Comparison of ENCODE assay signal across 12 cellular contexts in the genomic region with DNA sequence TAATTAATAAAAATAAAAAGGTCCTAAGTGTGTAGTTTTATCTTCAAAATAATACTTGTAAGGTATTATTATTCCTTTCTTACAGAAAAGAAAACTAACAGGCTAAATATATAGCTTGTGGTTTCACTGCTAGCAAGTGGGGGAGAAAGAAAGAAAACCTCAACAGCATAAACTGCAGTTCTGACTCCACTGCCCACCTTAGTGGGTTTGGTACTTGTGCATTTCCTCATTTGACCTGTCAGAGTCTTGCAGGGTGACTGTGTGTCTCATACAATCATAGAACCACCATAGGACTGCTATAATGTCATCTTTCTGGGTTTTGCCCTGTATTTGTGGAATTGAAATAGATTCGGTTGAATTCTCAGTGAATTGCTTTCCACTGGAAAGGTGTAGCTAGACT.
DNase-seq lines count a peak whose midpoint lies in the region; ATAC-seq, FAIRE-seq and TF ChIP-seq lines count a peak whose summit lies in the region.
"Had no signal": no experiment of that assay in that cellular context is flagged by ENCODE, and none has a peak within 500 bp of the region (broad histone marks: within the 10 kb centered on the region; RNA-seq: fewer than 3 reads in every experiment).

No MANE protein-coding gene starts in this region.

- FAIRE-seq in GM12892 (lab: Jason Lieb, UNC), result peak; percentile 93

- ATAC-seq in GM19324 (IDR thresholded peaks at IDR 0.05; ENCODE audit: low FRiP score, unreplicated experiment) (peak; percentile 89), HG02623 (IDR thresholded peaks at IDR 0.05; ENCODE audit: unreplicated experiment) (peak; percentile 96), HG03378 (IDR thresholded peaks at IDR 0.05; ENCODE audit: unreplicated experiment) (peak; percentile 99), HG03097 (IDR thresholded peaks at IDR 0.05; ENCODE audit: low FRiP score, unreplicated experiment) (no peak), left colon (no peak)

- intact Hi-C loops in left colon (cut with DNase I, micrococcal nuclease), result no loop called here

- TF ChIP-seq POLR2A in GM12892 (IDR thresholded peaks at IDR 0.05; ENCODE audit: low read depth, low read length) (no peak), erythroblast (IDR thresholded peaks at IDR 0.05; ENCODE audit: low read length) (no peak)

- DNase-seq in GM12892 (ENCODE audit: insufficient read length) (no peak), erythroblast (lab: John Stamatoyannopoulos, UW) (no peak), left colon (no peak), putamen (ENCODE audit: low spot score) (no peak)
- DNase-seq: activated T-cell treated with anti-CD3 and anti-CD28 coated beads, Interleukin-2, amount 50 U/mL, for 1 hour; AML-193; NCI-H146; upper lobe of left lung had no signal

Comparison
In these comparisons a context has a peak if more than half of its experiments do, and no peak if none do; other contexts are left out.
1. ATAC-seq: peak in GM19324 (single experiment), HG02623 (single experiment) and HG03378 (single experiment); none in HG03097 (single experiment) and left colon (single experiment).